In genomic region chr10:14674376-14675050, GRCh38 we compare ENCODE assay signal across 17 cellular contexts.
A peak's percentile ranks its signal among the peaks of the same experiment; 100 is the strongest.
DNase-seq lines count a peak whose midpoint lies in the region; ATAC-seq, FAIRE-seq and TF ChIP-seq lines count a peak whose summit lies in the region.
"Had no signal": no experiment of that assay in that cellular context is flagged by ENCODE, and none has a peak within 500 bp of the region (broad histone marks: within the 10 kb centered on the region; RNA-seq: fewer than 3 reads in every experiment).

No MANE protein-coding gene starts in this region.

- CTCF ChIA-PET in activated B cell treated with CpG ODN at 0.5 μM for 24 hours (lab: Charles Lee) = no interaction called here
- CTCF ChIA-PET in HepG2 (lab: Yijun Ruan, JAX; ENCODE audit: low intra/inter-chr PET ratio, low total read pairs) = no interaction called here

- H3K4me1 ChIP-seq in HepG2 (ENCODE audit: insufficient read depth, low read length) (peaks cover 23% of the 10 kb centered on the region), transverse colon (peaks cover 0 to 47% (median 28%) of the 10 kb centered on the region in 4 donors)
- H3K4me1 ChIP-seq: prostate gland had no signal

- H3K9me3 Mint-ChIP-seq in activated B cell treated with CpG ODN at 0.5 μM for 24 hours = no peaks in the 10 kb centered on the region
- H3K9me3 Mint-ChIP-seq: activated naive CD8-positive, alpha-beta T cell treated with anti-CD3 and anti-CD28 coated beads, Interleukin-2, amount 50 U/mL, for 24 hours had no signal

- no peaks in the 10 kb centered on the region for H3K27me3 Mint-ChIP-seq in activated B cell treated with CpG ODN at 0.5 μM for 24 hours
- H3K27me3 Mint-ChIP-seq: activated naive CD8-positive, alpha-beta T cell treated with anti-CD3 and anti-CD28 coated beads, Interleukin-2, amount 50 U/mL, for 24 hours had no signal

- no peak for TF ChIP-seq CTCF in activated B cell treated with CpG ODN at 0.5 μM for 24 hours (IDR thresholded peaks at IDR 0.05)
- no peak for TF ChIP-seq CTCF in HepG2 (CRISPR knock-in tag; IDR thresholded peaks at IDR 0.05)
- no peak for TF ChIP-seq CTCF in transverse colon (IDR thresholded peaks at IDR 0.05)

- H3K27ac ChIP-seq in HepG2 (ENCODE audit: extremely low read length, insufficient read depth, low read length) = no peak overlapping the region
- H3K27ac ChIP-seq in transverse colon = peak overlapping the region in 3 of 4 donors; percentile 54 to 72 (median 68)
- H3K27ac ChIP-seq: C4-2B, prostate gland, SJSA1 had no signal

- TF ChIP-seq RAD21 in HepG2 (CRISPR knock-in tag; IDR thresholded peaks at IDR 0.05) = no peak

- no TSS peak for BruUV-seq in HepG2 (replicated peaks; lab: Mats Ljungman, UMichigan)

- H3K4me2 ChIP-seq in HepG2 (ENCODE audit: low read depth, low read length) = no peak overlapping the region

- TF ChIP-seq EP300 in HepG2 (IDR thresholded peaks at IDR 0.05; ENCODE audit: low read depth in 2 of 2, low read length in 2 of 2) (no peak), HepG2 (CRISPR knock-in tag; IDR thresholded peaks at IDR 0.05; ENCODE audit: borderline replicate concordance) (no peak), transverse colon (IDR thresholded peaks at IDR 0.05; ENCODE audit: low read depth) (no peak)

- H3K4me3 ChIP-seq in HepG2 (replicated peaks in 1 of 3; ENCODE audit: insufficient read depth in 1 of 3, low read depth in 2 of 3, low read length in 3 of 3) (no peak overlapping the region), transverse colon (no peak overlapping the region)
- H3K4me3 ChIP-seq: prostate gland, SJSA1 had no signal

- POLR2A ChIA-PET in activated B cell treated with CpG ODN at 0.5 μM for 24 hours (lab: Charles Lee) = no interaction called here
- POLR2A ChIA-PET in HepG2 (lab: Yijun Ruan, JAX) = no interaction called here

- H3K4me1 Mint-ChIP-seq in activated B cell treated with CpG ODN at 0.5 μM for 24 hours = peaks cover 25% of the 10 kb centered on the region

- H3K79me2 ChIP-seq in HepG2 (ENCODE audit: insufficient read depth, low read length) = no peaks in the 10 kb centered on the region

- no peak for TF ChIP-seq POLR2A in HepG2 (IDR thresholded peaks at IDR 0.05; ENCODE audit: insufficient read depth in 1 of 2, low read depth in 2 of 2, low read length in 2 of 2)
- no peak for TF ChIP-seq POLR2A in transverse colon (IDR thresholded peaks at IDR 0.05)

- no peak for FAIRE-seq in HepG2 (lab: Jason Lieb, UNC)
- FAIRE-seq: frontal cortex had no signal

- H3K36me3 Mint-ChIP-seq in activated B cell treated with CpG ODN at 0.5 μM for 24 hours (ENCODE audit: low read depth) = no peaks in the 10 kb centered on the region

- H3K27me3 ChIP-seq in HepG2 (ENCODE audit: control insufficient read depth in 1 of 2, insufficient read depth in 2 of 2, low read length in 2 of 2) = no peaks in the 10 kb centered on the region
- no peaks in the 10 kb centered on the region for H3K27me3 ChIP-seq in transverse colon
- H3K27me3 ChIP-seq: SJSA1 had no signal

- H3K36me3 ChIP-seq in HepG2 (replicated peaks in 1 of 2; ENCODE audit: control insufficient read depth in 1 of 2, insufficient read depth in 2 of 2, low read length in 2 of 2) (no peaks in the 10 kb centered on the region), transverse colon (no peaks in the 10 kb centered on the region)
- H3K36me3 ChIP-seq: prostate gland, SJSA1 had no signal

- ATAC-seq in activated B cell treated with CpG ODN at 0.5 μM for 24 hours (ENCODE audit: low read depth) (no peak), HepG2 (peak; percentile 54), HG03135 (IDR thresholded peaks at IDR 0.05; ENCODE audit: unreplicated experiment) (no peak)
- ATAC-seq: activated naive CD8-positive, alpha-beta T cell treated with anti-CD3 and anti-CD28 coated beads, Interleukin-2, amount 50 U/mL, for 24 hours had no signal

- no peaks in the 10 kb centered on the region for H4K20me1 ChIP-seq in HepG2 (ENCODE audit: insufficient read depth, low read length)

- peak in 2 of 3 experiments; percentile 11 to 58 for DNase-seq in NCI-H1417 (lab: John Stamatoyannopoulos, UW)
- DNase-seq in NCI-H1417 treated with DMSO at 0.1 percent for 48 hours (lab: John Stamatoyannopoulos, UW) = no peak
- no peak for DNase-seq in activated B cell treated with CpG ODN at 0.5 μM for 24 hours
- DNase-seq in HepG2 (ENCODE audit: low spot score) = no peak
- DNase-seq in transverse colon = peak; percentile 33
- no peak for DNase-seq in anterior cingulate cortex (lab: John Stamatoyannopoulos, UW)
- DNase-seq in effector CD8-positive, alpha-beta T cell (lab: John Stamatoyannopoulos, UW) = no peak
- DNase-seq: 8988T; activated CD4-positive, alpha-beta T cell treated with anti-CD3 and anti-CD28 coated beads, Interleukin-2, amount 50 U/mL, for 4 hours; activated naive CD8-positive, alpha-beta T cell treated with anti-CD3 and anti-CD28 coated beads, Interleukin-2, amount 50 U/mL, for 24 hours; EL; substantia nigra had no signal

- in situ Hi-C loops in HepG2 (cut with HindIII; ENCODE audit: extremely low pct_ligation_motif_present, low pct_unique_long_range_greater_than_20kb) = no loop called here
- in situ Hi-C loops in transverse colon (cut with MboI; ENCODE audit: low pct_ligation_motif_present in 1 of 4, low pct_unique_long_range_greater_than_20kb in 1 of 4, low sequenced_read_pairs in 3 of 4) = no loop called here

- 6% methylated on average over 8 of the region's 8 CpGs for WGBS in HepG2 (ENCODE audit: low lambda C conversion rate)
- WGBS in transverse colon (ENCODE audit: low coverage in 1 of 2), 2 donors = 38 to 48% methylated on average over 5 to 8 of the region's 8 CpGs

- H3K9ac ChIP-seq in HepG2 (ENCODE audit: insufficient read depth, low read depth, low read length) = no peak overlapping the region

- no peak overlapping the region for H3K27ac Mint-ChIP-seq in activated B cell treated with CpG ODN at 0.5 μM for 24 hours
- H3K27ac Mint-ChIP-seq: activated naive CD8-positive, alpha-beta T cell treated with anti-CD3 and anti-CD28 coated beads, Interleukin-2, amount 50 U/mL, for 24 hours had no signal

- peak overlapping the region; percentile 77 for H3K4me3 Mint-ChIP-seq in activated B cell treated with CpG ODN at 0.5 μM for 24 hours
- H3K4me3 Mint-ChIP-seq: activated naive CD8-positive, alpha-beta T cell treated with anti-CD3 and anti-CD28 coated beads, Interleukin-2, amount 50 U/mL, for 24 hours had no signal

- no peak overlapping the region for H2AFZ ChIP-seq in HepG2 (ENCODE audit: low read length)

- H3K9me3 ChIP-seq in HepG2 (ENCODE audit: low read length) = no peaks in the 10 kb centered on the region
- H3K9me3 ChIP-seq in transverse colon = no peaks in the 10 kb centered on the region
- H3K9me3 ChIP-seq: prostate gland, SJSA1 had no signal

- intact Hi-C loops in activated B cell treated with CpG ODN at 0.5 μM for 24 hours (cut with micrococcal nuclease) (no loop called here), HepG2 (cut with micrococcal nuclease; ENCODE audit: unreplicated experiment) (no loop called here), transverse colon (cut with DNase I; ENCODE audit: low total_unique reads) (no loop called here)

TF ChIP-seq in HepG2, 621 proteins besides CTCF, POLR2A, EP300 and RAD21 (continues in another document):
- no peak for TF ChIP-seq HNRNPH1 (optimal IDR thresholded peaks at IDR 0.05; ENCODE audit: low read depth, low read length)
- peak; percentile 79 for TF ChIP-seq ZNF770 (CRISPR knock-in tag; IDR thresholded peaks at IDR 0.05)
- TF ChIP-seq, protein P1, sequence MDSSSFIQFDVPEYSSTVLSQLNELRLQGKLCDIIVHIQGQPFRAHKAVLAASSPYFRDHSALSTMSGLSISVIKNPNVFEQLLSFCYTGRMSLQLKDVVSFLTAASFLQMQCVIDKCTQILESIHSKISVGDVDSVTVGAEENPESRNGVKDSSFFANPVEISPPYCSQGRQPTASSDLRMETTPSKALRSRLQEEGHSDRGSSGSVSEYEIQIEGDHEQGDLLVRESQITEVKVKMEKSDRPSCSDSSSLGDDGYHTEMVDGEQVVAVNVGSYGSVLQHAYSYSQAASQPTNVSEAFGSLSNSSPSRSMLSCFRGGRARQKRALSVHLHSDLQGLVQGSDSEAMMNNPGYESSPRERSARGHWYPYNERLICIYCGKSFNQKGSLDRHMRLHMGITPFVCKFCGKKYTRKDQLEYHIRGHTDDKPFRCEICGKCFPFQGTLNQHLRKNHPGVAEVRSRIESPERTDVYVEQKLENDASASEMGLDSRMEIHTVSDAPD (CRISPR knock-in tag; IDR thresholded peaks at IDR 0.05) = no peak
- TF ChIP-seq, protein P2, sequence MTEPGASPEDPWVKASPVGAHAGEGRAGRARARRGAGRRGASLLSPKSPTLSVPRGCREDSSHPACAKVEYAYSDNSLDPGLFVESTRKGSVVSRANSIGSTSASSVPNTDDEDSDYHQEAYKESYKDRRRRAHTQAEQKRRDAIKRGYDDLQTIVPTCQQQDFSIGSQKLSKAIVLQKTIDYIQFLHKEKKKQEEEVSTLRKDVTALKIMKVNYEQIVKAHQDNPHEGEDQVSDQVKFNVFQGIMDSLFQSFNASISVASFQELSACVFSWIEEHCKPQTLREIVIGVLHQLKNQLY (CRISPR knock-in tag; IDR thresholded peaks at IDR 0.05) = no peak
- no peak for TF ChIP-seq ZNF558 (CRISPR knock-in tag; IDR thresholded peaks at IDR 0.05; ENCODE audit: borderline replicate concordance)
- no peak for TF ChIP-seq ZNF280B (CRISPR knock-in tag; IDR thresholded peaks at IDR 0.05; ENCODE audit: borderline replicate concordance)

Comparison
In these comparisons a context has a peak if more than half of its experiments do, and no peak if none do; other contexts are left out.
1. DNase-seq: peak in NCI-H1417 (2 of 3) and transverse colon (single experiment); none in NCI-H1417 treated with DMSO at 0.1 percent for 48 hours (single experiment), activated B cell treated with CpG ODN at 0.5 μM for 24 hours (single experiment), HepG2 (single experiment), anterior cingulate cortex (0 of 58) and effector CD8-positive, alpha-beta T cell (single experiment).